In genomic region chr2:165815742-165816141, GRCh38 we compare ENCODE assay signal across 16 cellular contexts. TPM values are rescaled to one million over a fixed set of nuclear protein-coding genes. Genes with fewer than 3 reads are reported as not detected.
DNase-seq lines count a peak whose midpoint lies in the region; ATAC-seq, FAIRE-seq and TF ChIP-seq lines count a peak whose summit lies in the region.
"Had no signal": no experiment of that assay in that cellular context is flagged by ENCODE, and none has a peak within 500 bp of the region (broad histone marks: within the 10 kb centered on the region; RNA-seq: fewer than 3 reads in every experiment).

No MANE protein-coding gene starts in this region.

- H4K20me1 ChIP-seq in Loucy (ENCODE audit: insufficient read depth, low read length, poor library complexity, severe bottlenecking): no peaks in the 10 kb centered on the region

- no peak for FAIRE-seq in GM12891 (lab: Jason Lieb, UNC)
- FAIRE-seq: H54 had no signal

- no peak overlapping the region for H3K4me3 ChIP-seq in Loucy (ENCODE audit: low read length, poor library complexity, severe bottlenecking)
- H3K4me3 ChIP-seq in H7 (ENCODE audit: insufficient read depth, low read depth, low read length): no peak overlapping the region
- H3K4me3 ChIP-seq: skin epidermis had no signal

- H3K4me1 ChIP-seq in Loucy (ENCODE audit: insufficient read depth, low read length, poor library complexity, severe bottlenecking): no peaks in the 10 kb centered on the region

- no peaks in the 10 kb centered on the region for H3K79me2 ChIP-seq in Loucy (ENCODE audit: insufficient read depth, low read length)

- no peaks in the 10 kb centered on the region for H3K9me3 ChIP-seq in Loucy (ENCODE audit: insufficient read depth, low read depth, low read length)

- TF ChIP-seq CTCF in Loucy (conservative IDR thresholded peaks at IDR 0.05; ENCODE audit: low read length): no peak

- H3K9me2 ChIP-seq in Loucy (replicated peaks; ENCODE audit: low read depth, low read length): no peaks in the 10 kb centered on the region

- ATAC-seq in GM19395 (IDR thresholded peaks at IDR 0.05; ENCODE audit: unreplicated experiment) (peak; percentile 74), HG02870 (IDR thresholded peaks at IDR 0.05; ENCODE audit: unreplicated experiment) (peak; percentile 72)

- H2AFZ ChIP-seq in Loucy (ENCODE audit: low read length): peak overlapping the region; percentile 62

- H3K9ac ChIP-seq in Loucy (ENCODE audit: low read depth, low read length, poor library complexity, severe bottlenecking): no peak overlapping the region

- no peaks in the 10 kb centered on the region for H3K36me3 ChIP-seq in Loucy (ENCODE audit: insufficient read depth, low read length)
- H3K36me3 ChIP-seq in H7 (replicated peaks; ENCODE audit: control insufficient read depth, insufficient read depth, low read length): no peaks in the 10 kb centered on the region

- DNase-seq in AML-193 (lab: John Stamatoyannopoulos, UW) (peak; percentile 41 to 67), GM12891 (ENCODE audit: insufficient read length, low spot score) (no peak), DMS 273 treated with DMSO at 0.1 percent for 48 hours (lab: John Stamatoyannopoulos, UW) (no peak), NCI-H345 (lab: John Stamatoyannopoulos, UW) (no peak), H7 (no peak)
- DNase-seq: ACHN; activated T-cell treated with anti-CD3 and anti-CD28 coated beads, Interleukin-2, amount 50 U/mL, for 1 hour; immature natural killer cell; KG1; NCI-H526 treated with DMSO at 0.1 percent for 48 hours had no signal

- H3K27me3 ChIP-seq in Loucy (ENCODE audit: insufficient read depth, low read length, poor library complexity, severe bottlenecking) (no peaks in the 10 kb centered on the region), H7 (ENCODE audit: control insufficient read depth, insufficient read depth, low read length) (no peaks in the 10 kb centered on the region)

- no peak overlapping the region for H3K4me2 ChIP-seq in Loucy (ENCODE audit: low read depth, low read length, poor library complexity, severe bottlenecking)

- no peaks in the 10 kb centered on the region for H3F3A ChIP-seq in Loucy (ENCODE audit: low read depth)

- no peak for TF ChIP-seq POLR2A in GM12891 (IDR thresholded peaks at IDR 0.05; ENCODE audit: low read depth, low read length)

TF ChIP-seq in GM12891, 5 proteins besides CTCF, POLR2A, EP300 and RAD21:
- TF ChIP-seq SPI1 (IDR thresholded peaks at IDR 0.05; ENCODE audit: low read depth, low read length): no peak
- no peak for TF ChIP-seq POU2F2 (IDR thresholded peaks at IDR 0.05; ENCODE audit: low read depth, low read length)

RNA-seq across cellular contexts. Expression of gene GALNT3, which starts 21.7 kb away (rescaled TPM):
- 0.47 TPM for polyA plus RNA-seq in GM12891 (2012; ENCODE audit: low read depth, missing spikeins)
- 8.0 and 17.1 TPM in 2 replicates for total RNA-seq in H7 (2014; rRNA removed; shearing (Covaris generic))
- total RNA-seq: G401 had no signal

Comparison
In these comparisons a context has a peak if more than half of its experiments do, and no peak if none do; other contexts are left out.
1. DNase-seq: peak in AML-193 (2 of 2); none in GM12891 (single experiment), DMS 273 treated with DMSO at 0.1 percent for 48 hours (single experiment), NCI-H345 (single experiment) and H7 (single experiment).